In the genomic region with DNA sequence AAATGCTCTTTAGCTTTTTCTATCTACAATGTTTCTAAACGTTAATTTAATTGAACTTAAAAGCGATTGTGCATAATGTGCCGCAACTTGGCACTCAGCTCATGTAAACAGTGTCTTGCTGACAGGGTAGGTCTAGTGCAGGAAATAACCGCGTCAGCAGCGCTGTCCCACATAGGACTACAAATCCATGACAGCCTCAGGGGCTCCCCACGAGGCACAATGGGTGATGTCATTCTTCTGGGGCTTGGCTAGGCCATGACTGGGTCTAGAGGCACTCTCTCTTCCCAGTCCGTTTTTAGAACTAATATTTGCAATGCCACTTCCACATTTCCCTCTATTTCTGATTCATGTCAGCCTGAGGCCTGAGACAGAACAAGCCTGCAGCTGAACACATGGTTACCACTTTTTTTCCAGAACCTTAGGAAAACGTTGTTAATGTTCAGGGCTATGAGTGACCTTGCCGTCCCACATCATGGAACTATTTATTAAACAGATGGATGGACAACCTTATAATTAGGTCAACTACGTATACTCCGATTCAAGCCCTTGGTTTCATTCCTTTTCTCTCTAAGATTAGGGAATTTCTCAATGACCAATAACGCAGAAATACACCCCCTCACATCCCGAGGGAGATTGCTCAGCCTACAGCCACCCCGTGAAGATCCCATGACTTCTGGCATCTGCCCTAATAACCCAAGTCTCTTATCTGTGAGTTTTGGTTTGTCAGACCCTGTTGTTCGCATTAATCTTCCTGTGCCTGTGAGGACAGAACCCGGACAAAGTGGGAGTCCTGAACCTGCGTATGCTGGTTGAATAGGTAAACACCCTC, we compare ENCODE assay signal across 14 cellular contexts. TPM values are rescaled to one million over a fixed set of nuclear protein-coding genes. Genes with fewer than 3 reads are reported as not detected.
DNase-seq lines count a peak whose midpoint lies in the region; ATAC-seq, FAIRE-seq and TF ChIP-seq lines count a peak whose summit lies in the region.
"Had no signal": no experiment of that assay in that cellular context is flagged by ENCODE, and none has a peak within 500 bp of the region (broad histone marks: within the 10 kb centered on the region; RNA-seq: fewer than 3 reads in every experiment).

No MANE protein-coding gene starts in this region.

- TF ChIP-seq POLR2A in stomach (IDR thresholded peaks at IDR 0.05) = no peak

- intact Hi-C loops in stomach (cut with DNase I; ENCODE audit: low total_unique reads) = loop anchor here (5.0 kb wide), 1 partner anchor 37 kb away; no protein-coding TSS in a partner anchor
- intact Hi-C loops in psoas muscle (cut with DNase I) = no loop called here

- peaks cover 45% of the 10 kb centered on the region for H3K4me1 ChIP-seq in adipocyte (ENCODE audit: control insufficient read depth, insufficient read depth, low read length)
- peaks cover 12% of the 10 kb centered on the region for H3K4me1 ChIP-seq in keratinocyte (ENCODE audit: control insufficient read depth, extremely low read depth, insufficient read depth, low read length)
- H3K4me1 ChIP-seq in stomach = peaks cover 4 to 32% (median 26%) of the 10 kb centered on the region in 4 donors
- no peaks in the 10 kb centered on the region for H3K4me1 ChIP-seq in psoas muscle

- no peak for TF ChIP-seq EP300 in stomach (IDR thresholded peaks at IDR 0.05)

- H3K27me3 ChIP-seq in adipocyte (replicated peaks; ENCODE audit: control insufficient read depth, insufficient read depth, low read length) (peaks cover 2% of the 10 kb centered on the region), keratinocyte (ENCODE audit: control insufficient read depth, extremely low read depth, insufficient read depth, low read length) (peaks cover 6% of the 10 kb centered on the region), stomach (no peaks in the 10 kb centered on the region), psoas muscle (ENCODE audit: insufficient read depth in 3 of 3, low read length in 2 of 3) (peaks cover 0 to 12% (median 0%) of the 10 kb centered on the region in 3 donors)

- peak; percentile 9 for FAIRE-seq in keratinocyte (lab: Jason Lieb, UNC)
- FAIRE-seq: endothelial cell of umbilical vein had no signal

- H3K4me2 ChIP-seq in keratinocyte (ENCODE audit: control insufficient read depth, extremely low read depth, insufficient read depth, low read depth, low read length) = peak overlapping the region; percentile 27

- no peak for ATAC-seq in psoas muscle
- ATAC-seq: activated T-cell treated with anti-CD3 and anti-CD28 coated beads, Interleukin-2, amount 50 U/mL, for 72 hours had no signal

- no peak overlapping the region for H2AFZ ChIP-seq in keratinocyte (ENCODE audit: control insufficient read depth, low read length)

- no peaks in the 10 kb centered on the region for H3K9me3 ChIP-seq in adipocyte (ENCODE audit: control insufficient read depth, low read length)
- H3K9me3 ChIP-seq in keratinocyte (ENCODE audit: control insufficient read depth, low read depth, low read length) = no peaks in the 10 kb centered on the region
- H3K9me3 ChIP-seq in stomach = no peaks in the 10 kb centered on the region
- H3K9me3 ChIP-seq in psoas muscle = no peaks in the 10 kb centered on the region
- H3K9me3 ChIP-seq: tibial artery had no signal

- dilution Hi-C loops in keratinocyte (cut with MboI; ENCODE audit: extremely low pct_ligation_motif_present, low sequenced_read_pairs) = no loop called here

- TF ChIP-seq CTCF in keratinocyte (optimal IDR thresholded peaks at IDR 0.05 in 1 of 3, IDR thresholded peaks at IDR 0.05 in 1 of 3, conservative IDR thresholded peaks at IDR 0.05 in 1 of 3; ENCODE audit: extremely low read depth in 1 of 3, insufficient read depth in 2 of 3, low read length in 3 of 3) (no peak), stomach (IDR thresholded peaks at IDR 0.05) (no peak), psoas muscle (IDR thresholded peaks at IDR 0.05) (no peak)

- no peaks in the 10 kb centered on the region for H3K79me2 ChIP-seq in keratinocyte (ENCODE audit: control insufficient read depth, insufficient read depth, low read length)

- H3K36me3 ChIP-seq in adipocyte (ENCODE audit: control insufficient read depth, insufficient read depth, low read length, severe bottlenecking) = no peaks in the 10 kb centered on the region
- no peaks in the 10 kb centered on the region for H3K36me3 ChIP-seq in keratinocyte (ENCODE audit: control insufficient read depth in 2 of 2, extremely low read depth in 1 of 2, insufficient read depth in 2 of 2, low read length in 2 of 2)
- peaks cover 0 to 10% (median 2%) of the 10 kb centered on the region in 4 donors for H3K36me3 ChIP-seq in stomach
- H3K36me3 ChIP-seq in psoas muscle (ENCODE audit: insufficient read depth in 1 of 2, low read depth in 1 of 2) = no peaks in the 10 kb centered on the region
- H3K36me3 ChIP-seq: tibial artery had no signal

- DNase-seq in SIG-M5 treated with dmso at 0.1 percent for 504 hours (lab: John Stamatoyannopoulos, UW; ENCODE audit: unreplicated experiment) = peak; percentile 62
- DNase-seq in SIG-M5 (lab: John Stamatoyannopoulos, UW) = no peak
- no peak for DNase-seq in adipocyte (ENCODE audit: low read depth)
- no peak for DNase-seq in keratinocyte (ENCODE audit: low read depth, low spot score)
- DNase-seq in stomach = peak; percentile 35
- DNase-seq in psoas muscle = no peak
- no peak for DNase-seq in mucosa of gallbladder (ENCODE audit: low spot score)
- no peak for DNase-seq in germinal center (ENCODE audit: low spot score)
- DNase-seq: 8988T; activated T-cell treated with anti-CD3 and anti-CD28 coated beads, Interleukin-2, amount 50 U/mL, for 72 hours; COR-L47; NCI-H524 had no signal

- WGBS in stomach, 5 donors = 35 to 59% (median 48%) methylated on average over 18 of the region's 18 CpGs
- 65 to 70% (median 67%) methylated on average over 18 of the region's 18 CpGs for WGBS in psoas muscle, 3 donors

- H4K20me1 ChIP-seq in keratinocyte (ENCODE audit: control insufficient read depth, extremely low read depth, insufficient read depth, low read length) = no peaks in the 10 kb centered on the region

- no peaks in the 10 kb centered on the region for H3K9me1 ChIP-seq in keratinocyte (ENCODE audit: control insufficient read depth, extremely low read depth, insufficient read depth, low read length)

- H3K9ac ChIP-seq in adipocyte (ENCODE audit: low read length) = peak overlapping the region; percentile 37
- no peak overlapping the region for H3K9ac ChIP-seq in keratinocyte (ENCODE audit: control insufficient read depth, extremely low read depth, insufficient read depth, low read length)

- H3K27ac ChIP-seq in keratinocyte (ENCODE audit: control insufficient read depth, insufficient read depth, low read length) (peak overlapping the region; percentile 2), stomach (no peak overlapping the region), psoas muscle (no peak overlapping the region)
- H3K27ac ChIP-seq: tibial artery had no signal

- H3K4me3 ChIP-seq in adipocyte (ENCODE audit: low read length) = peak overlapping the region; percentile 13
- no peak overlapping the region for H3K4me3 ChIP-seq in keratinocyte (ENCODE audit: control insufficient read depth in 2 of 3, extremely low read depth in 1 of 3, insufficient read depth in 2 of 3, low read depth in 1 of 3, low read length in 3 of 3)
- H3K4me3 ChIP-seq in stomach = no peak overlapping the region
- no peak overlapping the region for H3K4me3 ChIP-seq in psoas muscle
- H3K4me3 ChIP-seq: tibial artery had no signal

RNA-seq across cellular contexts. Expression of gene SNX32, which starts 19.4 kb away (rescaled TPM):
- polyA plus RNA-seq in keratinocyte (0.12 to 0.44 TPM (median 0.15 TPM) in 3 replicates), stomach (under 1 TPM; 0.25 to 0.90 (median 0.61) TPM), psoas muscle (under 1 TPM in 2 of 3 donors, not detected in 1; 0.05 to 0.20 TPM)
- 0.39 TPM for polyA plus RNA-seq in keratinocyte (2011; ENCODE audit: low read depth)
- 0.04 and 0.08 TPM in 2 replicates for polyA plus RNA-seq in keratinocyte (2011; cell fraction: cytosol; rRNA removed)
- 0.84 and 1.2 TPM in 2 replicates for polyA plus RNA-seq in keratinocyte (2011; cell fraction: nucleus; rRNA removed)
- 0.21 and 0.93 TPM in 2 replicates for polyA plus RNA-seq in keratinocyte (2012; ENCODE audit: low replicate concordance)
- 0.79 TPM in 1 of 3 replicates, not detected in the others for polyA minus RNA-seq in keratinocyte
- not detected for polyA minus RNA-seq in keratinocyte (2011; cell fraction: cytosol; rRNA and poly(A)+ RNA removed)
- polyA minus RNA-seq in keratinocyte (2011; cell fraction: nucleus; rRNA and poly(A)+ RNA removed) = 0.47 TPM in 1 of 2 replicates, not detected in the other
- total RNA-seq in stomach (1 to 10 TPM in 2 of 5 donors, under 1 TPM in 1, not detected in 2; 0.29 to 1.4 (median 1.3) TPM), psoas muscle (not detected), mucosa of gallbladder (1.4 TPM)
- total RNA-seq: endothelial cell of umbilical vein had no signal

RNA-seq across cellular contexts. Expression of gene OVOL1, which starts 27.5 kb away (rescaled TPM):
- polyA plus RNA-seq in keratinocyte (2.1 to 23.2 TPM (median 7.5 TPM) in 3 replicates), stomach (1 to 10 TPM in 2 of 3 donors, under 1 TPM in 1; 0.92 to 7.8 (median 1.3) TPM), psoas muscle (under 1 TPM in 1 of 3 donors, not detected in 2; 0.01 TPM)
- polyA plus RNA-seq in keratinocyte (2011; ENCODE audit: low read depth) = 40.0 TPM
- 4.8 and 5.1 TPM in 2 replicates for polyA plus RNA-seq in keratinocyte (2011; cell fraction: cytosol; rRNA removed)
- polyA plus RNA-seq in keratinocyte (2011; cell fraction: nucleus; rRNA removed) = 16.0 and 18.4 TPM in 2 replicates
- 2.2 and 136 TPM in 2 replicates for polyA plus RNA-seq in keratinocyte (2012; ENCODE audit: low replicate concordance)
- polyA minus RNA-seq in keratinocyte = 3.1 to 41.5 TPM (median 11.4 TPM) in 3 replicates
- polyA minus RNA-seq in keratinocyte (2011; cell fraction: cytosol; rRNA and poly(A)+ RNA removed) = 9.8 TPM
- polyA minus RNA-seq in keratinocyte (2011; cell fraction: nucleus; rRNA and poly(A)+ RNA removed) = 17.5 and 20.6 TPM in 2 replicates
- total RNA-seq in stomach (100 to 1,000 TPM in 1 of 5 donors, 10 to 100 TPM in 1, 1 to 10 TPM in 2, not detected in 1; 1.2 to 120 (median 9.9) TPM), psoas muscle (not detected), mucosa of gallbladder (3.5 TPM)
- total RNA-seq: endothelial cell of umbilical vein had no signal
- polyA plus RNA-seq: endothelial cell of umbilical vein had no signal

RNA-seq across cellular contexts. Expression of gene AP5B1, which starts 33.6 kb away (rescaled TPM):
- polyA plus RNA-seq in keratinocyte (3.1 to 6.8 TPM (median 3.1 TPM) in 3 replicates), stomach (1 to 10 TPM; 3.6 to 5.1 (median 3.7) TPM), psoas muscle (10 to 100 TPM in 1 of 3 donors, 1 to 10 TPM in 2; 6.1 to 20.5 (median 6.4) TPM)
- 1.9 TPM for polyA plus RNA-seq in keratinocyte (2011; ENCODE audit: low read depth)
- polyA plus RNA-seq in keratinocyte (2011; cell fraction: cytosol; rRNA removed) = 1.6 and 3.2 TPM in 2 replicates
- 9.4 and 12.4 TPM in 2 replicates for polyA plus RNA-seq in keratinocyte (2011; cell fraction: nucleus; rRNA removed)
- 5.1 and 6.5 TPM in 2 replicates for polyA plus RNA-seq in keratinocyte (2012; ENCODE audit: low replicate concordance)
- polyA minus RNA-seq in keratinocyte = 6.3 to 10.1 TPM (median 7.3 TPM) in 3 replicates
- polyA minus RNA-seq in keratinocyte (2011; cell fraction: cytosol; rRNA and poly(A)+ RNA removed) = 10.7 TPM
- polyA minus RNA-seq in keratinocyte (2011; cell fraction: nucleus; rRNA and poly(A)+ RNA removed) = 12.8 TPM in 2 replicates
- total RNA-seq in stomach (10 to 100 TPM in 4 of 5 donors, 1 to 10 TPM in 1; 7.3 to 44.9 (median 19.6) TPM), psoas muscle (10 to 100 TPM in 2 of 4 donors, 1 to 10 TPM in 2; 8.8 to 16.3 (median 12.7) TPM), mucosa of gallbladder (22.2 TPM)

RNA-seq across cellular contexts. Expression of gene CFL1, which starts 43.6 kb away (rescaled TPM):
- polyA plus RNA-seq in keratinocyte = 571 to 1,860 TPM (median 1,236 TPM) in 3 replicates
- 666 TPM for polyA plus RNA-seq in keratinocyte (2011; ENCODE audit: low read depth)
- 1,327 and 1,969 TPM in 2 replicates for polyA plus RNA-seq in keratinocyte (2011; cell fraction: cytosol; rRNA removed)
- polyA plus RNA-seq in keratinocyte (2011; cell fraction: nucleus; rRNA removed) = 923 and 954 TPM in 2 replicates
- 653 and 1,356 TPM in 2 replicates for polyA plus RNA-seq in keratinocyte (2012; ENCODE audit: low replicate concordance)
- polyA minus RNA-seq in keratinocyte = 1,488 to 1,745 TPM (median 1,639 TPM) in 3 replicates
- 1,134 TPM for polyA minus RNA-seq in keratinocyte (2011; cell fraction: cytosol; rRNA and poly(A)+ RNA removed)
- 407 and 633 TPM in 2 replicates for polyA minus RNA-seq in keratinocyte (2011; cell fraction: nucleus; rRNA and poly(A)+ RNA removed)
- total RNA-seq in stomach = 1,000 to 10,000 TPM in 1 of 5 donors, 100 to 1,000 TPM in 4; 389 to 1,430 (median 677) TPM
- 100 to 1,000 TPM; 534 to 874 (median 658) TPM for polyA plus RNA-seq in stomach
- total RNA-seq in psoas muscle = 100 to 1,000 TPM; 175 to 388 (median 238) TPM
- polyA plus RNA-seq in psoas muscle = 100 to 1,000 TPM; 190 to 843 (median 225) TPM
- 692 TPM for total RNA-seq in mucosa of gallbladder

RNA-seq across cellular contexts. Expression of gene MUS81, which starts 45.9 kb away (rescaled TPM):
- 24.7 to 34.4 TPM (median 28.0 TPM) in 3 replicates for polyA plus RNA-seq in keratinocyte
- polyA plus RNA-seq in keratinocyte (2011; ENCODE audit: low read depth) = 11.3 TPM
- 14.1 and 17.2 TPM in 2 replicates for polyA plus RNA-seq in keratinocyte (2011; cell fraction: cytosol; rRNA removed)
- 77.4 and 79.1 TPM in 2 replicates for polyA plus RNA-seq in keratinocyte (2011; cell fraction: nucleus; rRNA removed)
- 28.3 and 40.9 TPM in 2 replicates for polyA plus RNA-seq in keratinocyte (2012; ENCODE audit: low replicate concordance)
- polyA minus RNA-seq in keratinocyte = 16.0 to 61.7 TPM (median 18.2 TPM) in 3 replicates
- polyA minus RNA-seq in keratinocyte (2011; cell fraction: cytosol; rRNA and poly(A)+ RNA removed) = 22.1 TPM
- polyA minus RNA-seq in keratinocyte (2011; cell fraction: nucleus; rRNA and poly(A)+ RNA removed) = 17.1 and 19.7 TPM in 2 replicates
- 100 to 1,000 TPM in 2 of 5 donors, 10 to 100 TPM in 3; 26.4 to 162 (median 81.1) TPM for total RNA-seq in stomach
- 10 to 100 TPM; 32.7 to 64.6 (median 32.9) TPM for polyA plus RNA-seq in stomach
- total RNA-seq in psoas muscle = 10 to 100 TPM; 28.0 to 35.6 (median 31.4) TPM
- 10 to 100 TPM; 32.5 to 55.3 (median 44.4) TPM for polyA plus RNA-seq in psoas muscle
- 63.1 TPM for total RNA-seq in mucosa of gallbladder

Comparison
In these comparisons a context has a peak if more than half of its experiments do, and no peak if none do; other contexts are left out.
1. DNase-seq: peak in SIG-M5 treated with dmso at 0.1 percent for 504 hours (single experiment) and stomach (single experiment); none in SIG-M5 (single experiment), adipocyte (single experiment), keratinocyte (single experiment), psoas muscle (0 of 2), mucosa of gallbladder (single experiment) and germinal center (single experiment).